1 cellular context compared by ENCODE assay signal in genomic region chr20:44231193-44231592, GRCh38.
TF ChIP-seq lines count a peak whose summit lies in the region.

No MANE protein-coding gene starts in this region.

TF ChIP-seq in SK-N-SH treated with all-trans-retinoic acid at 6 μM for 48 hours, 23 proteins besides CTCF, POLR2A, EP300 and RAD21 (continued from another document):
- TF ChIP-seq TSHZ2 (CRISPR knock-in tag; IDR thresholded peaks at IDR 0.05) (no peak), ZNF70 (CRISPR knock-in tag; IDR thresholded peaks at IDR 0.05) (no peak), GLIS3 (CRISPR knock-in tag; IDR thresholded peaks at IDR 0.05) (no peak), BACH2 (CRISPR knock-in tag; IDR thresholded peaks at IDR 0.05; ENCODE audit: borderline replicate concordance) (no peak), SNAI2 (CRISPR knock-in tag; IDR thresholded peaks at IDR 0.05) (no peak), ZNF565 (CRISPR knock-in tag; conservative IDR thresholded peaks at IDR 0.05; ENCODE audit: low read depth) (no peak), ESRRG (CRISPR knock-in tag; IDR thresholded peaks at IDR 0.05) (no peak), TCF4 (CRISPR knock-in tag; IDR thresholded peaks at IDR 0.05; ENCODE audit: borderline replicate concordance) (no peak), ZC3H10 (CRISPR knock-in tag; IDR thresholded peaks at IDR 0.05) (no peak), TOX (CRISPR knock-in tag; IDR thresholded peaks at IDR 0.05; ENCODE audit: borderline replicate concordance) (no peak), ZFP30 (CRISPR knock-in tag; IDR thresholded peaks at IDR 0.05) (no peak), ZFP3 (CRISPR knock-in tag; IDR thresholded peaks at IDR 0.05) (no peak), OSR1 (CRISPR knock-in tag; IDR thresholded peaks at IDR 0.05) (no peak)
- TF ChIP-seq, protein P1, sequence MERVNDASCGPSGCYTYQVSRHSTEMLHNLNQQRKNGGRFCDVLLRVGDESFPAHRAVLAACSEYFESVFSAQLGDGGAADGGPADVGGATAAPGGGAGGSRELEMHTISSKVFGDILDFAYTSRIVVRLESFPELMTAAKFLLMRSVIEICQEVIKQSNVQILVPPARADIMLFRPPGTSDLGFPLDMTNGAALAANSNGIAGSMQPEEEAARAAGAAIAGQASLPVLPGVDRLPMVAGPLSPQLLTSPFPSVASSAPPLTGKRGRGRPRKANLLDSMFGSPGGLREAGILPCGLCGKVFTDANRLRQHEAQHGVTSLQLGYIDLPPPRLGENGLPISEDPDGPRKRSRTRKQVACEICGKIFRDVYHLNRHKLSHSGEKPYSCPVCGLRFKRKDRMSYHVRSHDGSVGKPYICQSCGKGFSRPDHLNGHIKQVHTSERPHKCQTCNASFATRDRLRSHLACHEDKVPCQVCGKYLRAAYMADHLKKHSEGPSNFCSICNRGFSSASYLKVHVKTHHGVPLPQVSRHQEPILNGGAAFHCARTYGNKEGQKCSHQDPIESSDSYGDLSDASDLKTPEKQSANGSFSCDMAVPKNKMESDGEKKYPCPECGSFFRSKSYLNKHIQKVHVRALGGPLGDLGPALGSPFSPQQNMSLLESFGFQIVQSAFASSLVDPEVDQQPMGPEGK (CRISPR knock-in tag; IDR thresholded peaks at IDR 0.05; ENCODE audit: borderline replicate concordance) = no peak
TF ChIP-seq in SK-N-SH treated with all-trans-retinoic acid at 6 μM for 48 hours: peak in this region for 0.
